19 cellular contexts compared by ENCODE assay signal in genomic region chr1:65990161-65990560, GRCh38.
"Had no signal": no experiment of that assay in that cellular context is flagged by ENCODE, and none has a peak within 500 bp of the region (broad histone marks: within the 10 kb centered on the region; RNA-seq: fewer than 3 reads in every experiment).

No MANE protein-coding gene starts in this region.

- H3K4me1 ChIP-seq: colonic mucosa, esophagus muscularis mucosa, gastrocnemius medialis, heart right ventricle, left lung, lower lobe of right lung had no signal

- H3K4me3 ChIP-seq: colonic mucosa, esophagus muscularis mucosa, gastrocnemius medialis, heart right ventricle, left lung, lower lobe of right lung had no signal

- ATAC-seq: gastrocnemius medialis; heart right ventricle; left cardiac atrium; left lung; left ventricle myocardium superior; lower lobe of right lung; naive thymus-derived CD4-positive, alpha-beta T cell had no signal

- H3K27me3 ChIP-seq: colonic mucosa, esophagus muscularis mucosa, gastrocnemius medialis, left lung had no signal

- H3K9me3 ChIP-seq: colonic mucosa, esophagus muscularis mucosa, gastrocnemius medialis, heart right ventricle, left lung, lower lobe of right lung had no signal

- DNase-seq: colonic mucosa; cortex of kidney; effector CD4-positive, alpha-beta T cell; effector memory CD4-positive, alpha-beta T cell; foreskin fibroblast; foreskin melanocyte; gastrocnemius medialis; glutamatergic neuron; head of caudate nucleus; heart right ventricle; hippocampal formation; left cardiac atrium; left lung; left ventricle myocardium superior; lower lobe of right lung; mesendoderm; midbrain; naive thymus-derived CD4-positive, alpha-beta T cell had no signal

- H3K36me3 ChIP-seq: colonic mucosa, esophagus muscularis mucosa, gastrocnemius medialis, heart right ventricle, left lung, lower lobe of right lung had no signal

- H3K27ac ChIP-seq: colonic mucosa, esophagus muscularis mucosa, gastrocnemius medialis, heart right ventricle, left lung, lower lobe of right lung had no signal
